ENCODE assay signal across 1 cellular context in the genomic region with DNA sequence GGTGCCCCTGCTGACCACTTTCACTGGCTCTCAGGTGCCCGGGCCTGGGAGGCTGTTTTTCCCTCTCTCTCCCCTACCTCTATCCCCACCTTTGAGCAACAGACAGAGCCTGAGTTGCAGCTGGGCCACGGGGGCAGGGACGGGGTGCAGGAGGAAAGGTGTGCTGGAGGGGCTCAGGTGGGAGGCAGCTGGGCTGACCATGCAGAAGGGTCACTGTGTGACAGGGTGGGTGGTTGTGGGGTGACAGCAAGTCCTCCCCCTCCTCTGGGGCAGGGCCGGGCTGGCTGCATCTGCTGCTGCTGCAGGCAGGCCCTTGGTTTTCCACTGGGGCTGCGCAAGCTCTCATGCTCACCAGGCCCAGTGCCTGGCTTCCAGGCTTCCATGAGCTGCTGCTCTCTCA.
TF ChIP-seq lines count a peak whose summit lies in the region.

No MANE protein-coding gene starts in this region.

TF ChIP-seq in HepG2, 621 proteins besides CTCF, POLR2A, EP300 and RAD21:
- TF ChIP-seq ZNF747 (CRISPR knock-in tag; IDR thresholded peaks at IDR 0.05; ENCODE audit: borderline replicate concordance) (no peak), ZNF839 (CRISPR knock-in tag; IDR thresholded peaks at IDR 0.05; ENCODE audit: borderline replicate concordance) (no peak), ZNF800 (CRISPR knock-in tag; IDR thresholded peaks at IDR 0.05) (no peak), CBFB (CRISPR knock-in tag; IDR thresholded peaks at IDR 0.05) (no peak), ZNF672 (CRISPR knock-in tag; IDR thresholded peaks at IDR 0.05) (no peak), ZFP62 (CRISPR knock-in tag; IDR thresholded peaks at IDR 0.05) (no peak), U2AF1 (optimal IDR thresholded peaks at IDR 0.05; ENCODE audit: low read depth, low read length) (no peak), POLR2G (IDR thresholded peaks at IDR 0.05; ENCODE audit: low read depth, low read length) (peak; percentile 27; the same call in 1 of the 2 replicates), KLF15 (CRISPR knock-in tag; IDR thresholded peaks at IDR 0.05; ENCODE audit: borderline replicate concordance) (no peak), ZNF878 (CRISPR knock-in tag; IDR thresholded peaks at IDR 0.05) (0 out of 2 replicates have a peak, but pooled peaks have one; percentile 36), AGO2 (optimal IDR thresholded peaks at IDR 0.05; ENCODE audit: low read depth, low read length) (peak; percentile 57), ZFY (CRISPR knock-in tag; IDR thresholded peaks at IDR 0.05) (no peak), ZNF883 (CRISPR knock-in tag; IDR thresholded peaks at IDR 0.05; ENCODE audit: not compliant biosample characterization) (no peak), SRSF4 (IDR thresholded peaks at IDR 0.05; ENCODE audit: low read depth, low read length, poor library complexity, severe bottlenecking) (no peak), HNF4A (CRISPR knock-in tag; IDR thresholded peaks at IDR 0.05) (no peak), ZHX2 (IDR thresholded peaks at IDR 0.05; ENCODE audit: low read depth) (no peak), ZHX2 (CRISPR knock-in tag; IDR thresholded peaks at IDR 0.05; ENCODE audit: borderline replicate concordance) (no peak), ZNF329 (CRISPR knock-in tag; IDR thresholded peaks at IDR 0.05; ENCODE audit: low read depth) (no peak), SMAD3 (CRISPR knock-in tag; IDR thresholded peaks at IDR 0.05) (no peak), DPF2 (CRISPR knock-in tag; IDR thresholded peaks at IDR 0.05; ENCODE audit: borderline replicate concordance, low read depth) (no peak), DNMT3B (CRISPR knock-in tag; conservative IDR thresholded peaks at IDR 0.05) (no peak)
- TF ChIP-seq, protein P1, sequence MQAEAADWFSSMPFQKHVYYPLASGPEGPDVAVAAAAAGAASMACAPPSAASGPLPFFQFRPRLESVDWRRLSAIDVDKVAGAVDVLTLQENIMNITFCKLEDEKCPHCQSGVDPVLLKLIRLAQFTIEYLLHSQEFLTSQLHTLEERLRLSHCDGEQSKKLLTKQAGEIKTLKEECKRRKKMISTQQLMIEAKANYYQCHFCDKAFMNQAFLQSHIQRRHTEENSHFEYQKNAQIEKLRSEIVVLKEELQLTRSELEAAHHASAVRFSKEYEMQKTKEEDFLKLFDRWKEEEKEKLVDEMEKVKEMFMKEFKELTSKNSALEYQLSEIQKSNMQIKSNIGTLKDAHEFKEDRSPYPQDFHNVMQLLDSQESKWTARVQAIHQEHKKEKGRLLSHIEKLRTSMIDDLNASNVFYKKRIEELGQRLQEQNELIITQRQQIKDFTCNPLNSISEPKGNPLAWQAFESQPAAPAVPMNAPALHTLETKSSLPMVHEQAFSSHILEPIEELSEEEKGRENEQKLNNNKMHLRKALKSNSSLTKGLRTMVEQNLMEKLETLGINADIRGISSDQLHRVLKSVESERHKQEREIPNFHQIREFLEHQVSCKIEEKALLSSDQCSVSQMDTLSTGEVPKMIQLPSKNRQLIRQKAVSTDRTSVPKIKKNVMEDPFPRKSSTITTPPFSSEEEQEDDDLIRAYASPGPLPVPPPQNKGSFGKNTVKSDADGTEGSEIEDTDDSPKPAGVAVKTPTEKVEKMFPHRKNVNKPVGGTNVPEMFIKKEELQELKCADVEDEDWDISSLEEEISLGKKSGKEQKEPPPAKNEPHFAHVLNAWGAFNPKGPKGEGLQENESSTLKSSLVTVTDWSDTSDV (CRISPR knock-in tag; IDR thresholded peaks at IDR 0.05) = no peak
- TF ChIP-seq, protein P2, sequence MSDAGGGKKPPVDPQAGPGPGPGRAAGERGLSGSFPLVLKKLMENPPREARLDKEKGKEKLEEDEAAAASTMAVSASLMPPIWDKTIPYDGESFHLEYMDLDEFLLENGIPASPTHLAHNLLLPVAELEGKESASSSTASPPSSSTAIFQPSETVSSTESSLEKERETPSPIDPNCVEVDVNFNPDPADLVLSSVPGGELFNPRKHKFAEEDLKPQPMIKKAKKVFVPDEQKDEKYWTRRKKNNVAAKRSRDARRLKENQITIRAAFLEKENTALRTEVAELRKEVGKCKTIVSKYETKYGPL (CRISPR knock-in tag; IDR thresholded peaks at IDR 0.05) = no peak
- TF ChIP-seq, protein P3, sequence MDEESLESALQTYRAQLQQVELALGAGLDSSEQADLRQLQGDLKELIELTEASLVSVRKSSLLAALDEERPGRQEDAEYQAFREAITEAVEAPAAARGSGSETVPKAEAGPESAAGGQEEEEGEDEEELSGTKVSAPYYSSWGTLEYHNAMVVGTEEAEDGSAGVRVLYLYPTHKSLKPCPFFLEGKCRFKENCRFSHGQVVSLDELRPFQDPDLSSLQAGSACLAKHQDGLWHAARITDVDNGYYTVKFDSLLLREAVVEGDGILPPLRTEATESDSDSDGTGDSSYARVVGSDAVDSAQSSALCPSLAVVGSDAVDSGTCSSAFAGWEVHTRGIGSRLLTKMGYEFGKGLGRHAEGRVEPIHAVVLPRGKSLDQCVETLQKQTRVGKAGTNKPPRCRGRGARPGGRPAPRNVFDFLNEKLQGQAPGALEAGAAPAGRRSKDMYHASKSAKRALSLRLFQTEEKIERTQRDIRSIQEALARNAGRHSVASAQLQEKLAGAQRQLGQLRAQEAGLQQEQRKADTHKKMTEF (CRISPR knock-in tag; IDR thresholded peaks at IDR 0.05) = no peak
